8 cellular contexts compared by ENCODE assay signal in genomic region chr21:45972716-45973474, GRCh38. TPM values are rescaled to one million over a fixed set of nuclear protein-coding genes. Genes with fewer than 3 reads are reported as not detected.
DNase-seq lines count a peak whose midpoint lies in the region; ATAC-seq and TF ChIP-seq lines count a peak whose summit lies in the region.

No MANE protein-coding gene starts in this region.

- H3K4me1 ChIP-seq in fibroblast of lung (ENCODE audit: control insufficient read depth, extremely low read depth, insufficient read depth, low read length) (peaks cover 37% of the 10 kb centered on the region), neuronal stem cell (ENCODE audit: control insufficient read depth in 2 of 2, insufficient read depth in 1 of 2, low read depth in 1 of 2, low read length in 2 of 2) (peaks cover 19 to 27% of the 10 kb centered on the region in 2 donors)

- H2BK5ac ChIP-seq in neuronal stem cell (ENCODE audit: low read length) = no peak overlapping the region

- peak overlapping the region; percentile 3 for H3K4ac ChIP-seq in neuronal stem cell (ENCODE audit: low read length)

- no peaks in the 10 kb centered on the region for H3K79me2 ChIP-seq in fibroblast of lung (ENCODE audit: control insufficient read depth, insufficient read depth, low read length)

- H3K79me1 ChIP-seq in neuronal stem cell (ENCODE audit: low read depth, low read length) = no peaks in the 10 kb centered on the region

- H3K9me3 ChIP-seq in fibroblast of lung (ENCODE audit: control insufficient read depth, insufficient read depth, low read depth, low read length) (no peaks in the 10 kb centered on the region), neuronal stem cell (replicated peaks in 1 of 2; ENCODE audit: control insufficient read depth in 2 of 2, insufficient read depth in 1 of 2, low read depth in 1 of 2, low read length in 2 of 2) (no peaks in the 10 kb centered on the region)

- WGBS in neuronal stem cell (ENCODE audit: extremely low coverage in 2 of 2, insufficient read length in 2 of 2, insufficient replicate concordance in 1 of 2), 2 donors = no CpG with 5 or more reads among the region's 58 CpGs

- H3K9ac ChIP-seq in fibroblast of lung (ENCODE audit: insufficient read depth, low read length) (peak overlapping the region; percentile 83), neuronal stem cell (ENCODE audit: low read depth, low read length, poor library complexity) (peak overlapping the region; percentile 81)

- peak overlapping the region; percentile 30 for H4K91ac ChIP-seq in neuronal stem cell (ENCODE audit: low read depth, low read length, poor library complexity)

- peak overlapping the region; percentile 50 for H3K4me3 ChIP-seq in GM12864 (ENCODE audit: low read depth, low read length)
- H3K4me3 ChIP-seq in fibroblast of lung (replicated peaks in 1 of 4; ENCODE audit: control extremely low read depth in 1 of 4, insufficient read depth in 1 of 4, low read depth in 3 of 4, low read length in 4 of 4) = peak overlapping the region; percentile 27 to 58 (median 36)
- H3K4me3 ChIP-seq in neuronal stem cell (ENCODE audit: low read length in 2 of 2) = peak overlapping the region in 1 of 2 donors; percentile 77

- H3K36me3 ChIP-seq in fibroblast of lung (ENCODE audit: control insufficient read depth, insufficient read depth, low read length) = no peaks in the 10 kb centered on the region
- H3K36me3 ChIP-seq in neuronal stem cell (replicated peaks in 1 of 2; ENCODE audit: control insufficient read depth in 2 of 2, insufficient read depth in 2 of 2, low read length in 2 of 2) = no peaks in the 10 kb centered on the region

- DNase-seq in GM12864 (ENCODE audit: low read depth) = no peak
- peak; percentile 96 for DNase-seq in RPMI7951 (ENCODE audit: low read depth)
- DNase-seq in fibroblast of lung (ENCODE audit: low read depth in 2 of 2) = peak; percentile 85 to 95
- DNase-seq in neuronal stem cell (ENCODE audit: low spot score) = no peak

- H3K14ac ChIP-seq in neuronal stem cell (ENCODE audit: low read length) = peak overlapping the region; percentile 56

- ATAC-seq in HG03354 (IDR thresholded peaks at IDR 0.05; ENCODE audit: poor library complexity, severe bottlenecking, unreplicated experiment) = no peak
- ATAC-seq in GM19463 (IDR thresholded peaks at IDR 0.05; ENCODE audit: unreplicated experiment) = no peak
- no peak for ATAC-seq in HG03521 (IDR thresholded peaks at IDR 0.05; ENCODE audit: unreplicated experiment)
- ATAC-seq in GM18870 (IDR thresholded peaks at IDR 0.05; ENCODE audit: unreplicated experiment) = no peak

- peak overlapping the region; percentile 96 for H3K27ac ChIP-seq in fibroblast of lung (ENCODE audit: insufficient read depth, low read length)
- H3K27ac ChIP-seq in neuronal stem cell (replicated peaks; ENCODE audit: low read length) = no peak overlapping the region

- peak overlapping the region; percentile 97 for H3K23ac ChIP-seq in neuronal stem cell (ENCODE audit: low read depth, low read length, poor library complexity)

- H3K27me3 ChIP-seq in fibroblast of lung (ENCODE audit: control insufficient read depth, insufficient read depth, low read length) = no peaks in the 10 kb centered on the region
- H3K27me3 ChIP-seq in neuronal stem cell (ENCODE audit: control insufficient read depth in 3 of 3, insufficient read depth in 3 of 3, low read depth in 1 of 3, low read length in 3 of 3) = peaks cover 0 to 45% (median 14%) of the 10 kb centered on the region in 3 experiments

- H2AK5ac ChIP-seq in neuronal stem cell (ENCODE audit: low read depth, low read length) = peak overlapping the region; percentile 93

- H2BK120ac ChIP-seq in neuronal stem cell (ENCODE audit: low read depth, low read length) = peak overlapping the region; percentile 76

- H2AFZ ChIP-seq in fibroblast of lung (ENCODE audit: low read length) = no peak overlapping the region
- H2AFZ ChIP-seq in neuronal stem cell (ENCODE audit: low read length) = peak overlapping the region; percentile 84

- H4K20me1 ChIP-seq in fibroblast of lung (ENCODE audit: control insufficient read depth, extremely low read depth, insufficient read depth, low read length) = no peaks in the 10 kb centered on the region

- H2BK15ac ChIP-seq in neuronal stem cell (ENCODE audit: low read length) = peak overlapping the region; percentile 99

- peak overlapping the region; percentile 97 for H3K18ac ChIP-seq in neuronal stem cell (ENCODE audit: low read length)

- peak overlapping the region; percentile 78 for H3K4me2 ChIP-seq in fibroblast of lung (ENCODE audit: extremely low read depth, insufficient read depth, low read length)
- peak overlapping the region; percentile 71 for H3K4me2 ChIP-seq in neuronal stem cell (ENCODE audit: insufficient read depth, low read length, poor library complexity, severe bottlenecking)

- TF ChIP-seq CTCF in GM12864 (IDR thresholded peaks at IDR 0.05; ENCODE audit: low read depth, low read length, missing control alignments) = no peak
- no peak for TF ChIP-seq CTCF in fibroblast of lung (conservative IDR thresholded peaks at IDR 0.05 in 1 of 2, IDR thresholded peaks at IDR 0.05 in 1 of 2; ENCODE audit: low read depth in 1 of 2, low read length in 2 of 2)

- H2BK12ac ChIP-seq in neuronal stem cell (ENCODE audit: low read length) = peak overlapping the region; percentile 41

- peak overlapping the region; percentile 65 for H4K8ac ChIP-seq in neuronal stem cell (ENCODE audit: low read depth, low read length)

RNA-seq across cellular contexts. Expression of gene COL6A1, which starts 8.7 kb away (rescaled TPM):
- 760 and 970 TPM in 2 replicates for total RNA-seq in RPMI7951 (2014; rRNA removed; shearing (Covaris generic))
- total RNA-seq in fibroblast of lung = 623 and 645 TPM in 2 replicates
- 621 and 1,137 TPM in 2 replicates for polyA plus RNA-seq in fibroblast of lung
- 1,146 and 2,228 TPM in 2 replicates for polyA plus RNA-seq in fibroblast of lung (2012)
- 1,147 and 1,843 TPM in 2 replicates for polyA minus RNA-seq in fibroblast of lung (ENCODE audit: low replicate concordance)
- 54.3 TPM for polyA plus RNA-seq in neuronal stem cell (2013, experiment 1 of 2)
- polyA plus RNA-seq in neuronal stem cell (2013, experiment 2 of 2) = 53.4 TPM

Comparison
In these comparisons a context has a peak if more than half of its experiments do, and no peak if none do; other contexts are left out.
1. DNase-seq: peak in RPMI7951 (single experiment) and fibroblast of lung (2 of 2); none in GM12864 (single experiment) and neuronal stem cell (single experiment).